31 cellular contexts compared by ENCODE assay signal in the genomic region with DNA sequence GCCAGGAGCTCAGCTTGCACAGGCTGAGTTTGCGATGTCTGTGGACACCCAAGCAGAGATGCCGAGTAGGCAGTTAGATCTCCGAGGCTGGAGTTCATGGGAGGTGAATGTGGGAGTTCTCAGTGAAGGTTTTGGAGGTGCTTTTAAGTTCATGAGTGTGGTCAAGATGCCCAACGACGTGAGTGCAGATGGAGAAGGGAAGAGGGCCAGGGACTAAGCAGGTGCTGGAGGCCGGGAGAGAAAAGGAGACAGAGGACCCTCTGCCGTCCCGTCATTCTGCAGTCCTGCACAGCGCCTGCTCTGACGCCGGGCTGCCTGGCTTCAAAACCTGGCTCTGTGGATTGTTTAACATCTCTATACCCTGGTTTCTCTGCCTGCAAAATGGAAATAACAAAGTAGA.
"Had no signal": no experiment of that assay in that cellular context is flagged by ENCODE, and none has a peak within 500 bp of the region (broad histone marks: within the 10 kb centered on the region; RNA-seq: fewer than 3 reads in every experiment).

No MANE protein-coding gene starts in this region.

- H3K36me3 Mint-ChIP-seq: activated naive CD8-positive, alpha-beta T cell had no signal

- H3K4me3 ChIP-seq: adrenal gland, ascending aorta, colonic mucosa, dorsolateral prefrontal cortex, esophagus squamous epithelium, gastroesophageal sphincter, stomach, suprapubic skin, tibial nerve had no signal

- ATAC-seq: gastroesophageal sphincter; left cardiac atrium; right cardiac atrium; stimulated activated memory B cell treated with anti-CD40 and anti-IgM and Interleukin-4, amounts not matched to agents 10 μg/mL and 1 μg/mL and 100 μg/mL, for 72 hours had no signal

- H3K27ac Mint-ChIP-seq: activated naive CD8-positive, alpha-beta T cell; activated T-cell treated with anti-CD3 and anti-CD28 coated beads, Interleukin-2, amount 50 U/mL, for 24 hours; stimulated activated memory B cell treated with anti-CD40 and anti-IgM and Interleukin-4, amounts not matched to agents 10 μg/mL and 1 μg/mL and 100 μg/mL, for 72 hours; T-helper 2 cell treated with Interferon-gamma antibody and Interleukin-4, amounts not matched to agents 5 μg/mL and 100 μg/mL, for 36 hours had no signal

- H3K27ac ChIP-seq: adrenal gland, ascending aorta, brain microvascular endothelial cell, colonic mucosa, dorsolateral prefrontal cortex, esophagus squamous epithelium, gastroesophageal sphincter, parathyroid adenoma, suprapubic skin, VCaP had no signal

- H3K9me3 Mint-ChIP-seq: activated T-cell treated with anti-CD3 and anti-CD28 coated beads, Interleukin-2, amount 50 U/mL, for 24 hours; activated T-helper 2 cell treated with anti-CD3 and anti-CD28 coated beads, Interferon-gamma antibody, Interleukin-2, Interleukin-4, amounts not matched to agents 10 μg/mL and 5 μg/mL and 100 μg/mL, durations not matched to agents 14 hours and 24 hours and 36 hours; stimulated activated memory B cell treated with anti-CD40 and anti-IgM and Interleukin-4, amounts not matched to agents 10 μg/mL and 1 μg/mL and 100 μg/mL, for 72 hours; T-helper 2 cell treated with Interferon-gamma antibody and Interleukin-4, amounts not matched to agents 5 μg/mL and 100 μg/mL, for 36 hours had no signal

- H3K79me2 ChIP-seq: parathyroid adenoma had no signal

- H3K9ac ChIP-seq: parathyroid adenoma had no signal

- H3K9me3 ChIP-seq: adrenal gland, ascending aorta, colonic mucosa, esophagus squamous epithelium, gastroesophageal sphincter, stomach, suprapubic skin, tibial nerve had no signal

- DNase-seq: activated CD4-positive, alpha-beta T cell treated with anti-CD3 and anti-CD28 coated beads for 1 hour; activated CD4-positive, alpha-beta T cell treated with anti-CD3 and anti-CD28 coated beads, Interleukin-2, amount 50 U/mL, for 1 hour; activated CD8-positive, alpha-beta memory T cell treated with anti-CD3 and anti-CD28 coated beads for 24 hours; activated CD8-positive, alpha-beta memory T cell treated with anti-CD3 and anti-CD28 coated beads, Interleukin-2, amount 50 U/mL, for 4 hours; activated naive CD4-positive, alpha-beta T cell; activated T-cell treated with anti-CD3 and anti-CD28 coated beads, Interleukin-2, amount 50 U/mL, for 24 hours; adrenal gland; brain microvascular endothelial cell; central memory CD4-positive, alpha-beta T cell; colonic mucosa; dorsolateral prefrontal cortex; esophagus squamous epithelium; head of caudate nucleus; hypothalamus; islet precursor cell; left cardiac atrium; nucleus accumbens; stimulated activated CD4-positive, alpha-beta T cell treated with anti-CD3 and anti-CD28 coated beads, Interleukin-12 subunit alpha, Interleukin-12 subunit beta, amount 100 ng/mL, for 4 hours; stimulated activated CD4-positive, alpha-beta T cell treated with anti-CD3 and anti-CD28 coated beads, Interleukin-1b, Interleukin-23, amount 100 ng/mL, for 48 hours; stomach had no signal

- H2AFZ ChIP-seq: parathyroid adenoma had no signal

- H3K27me3 Mint-ChIP-seq: activated naive CD8-positive, alpha-beta T cell; activated T-cell treated with anti-CD3 and anti-CD28 coated beads, Interleukin-2, amount 50 U/mL, for 24 hours; stimulated activated memory B cell treated with anti-CD40 and anti-IgM and Interleukin-4, amounts not matched to agents 10 μg/mL and 1 μg/mL and 100 μg/mL, for 72 hours had no signal

- H3K27me3 ChIP-seq: adrenal gland, ascending aorta, brain microvascular endothelial cell, colonic mucosa, dorsolateral prefrontal cortex, esophagus squamous epithelium, suprapubic skin, tibial nerve had no signal

- H3K4me3 Mint-ChIP-seq: activated naive CD8-positive, alpha-beta T cell; activated T-cell treated with anti-CD3 and anti-CD28 coated beads, Interleukin-2, amount 50 U/mL, for 24 hours; stimulated activated memory B cell treated with anti-CD40 and anti-IgM and Interleukin-4, amounts not matched to agents 10 μg/mL and 1 μg/mL and 100 μg/mL, for 72 hours; T-helper 2 cell treated with Interferon-gamma antibody and Interleukin-4, amounts not matched to agents 5 μg/mL and 100 μg/mL, for 36 hours had no signal

- H3K36me3 ChIP-seq: adrenal gland, ascending aorta, brain microvascular endothelial cell, colonic mucosa, gastroesophageal sphincter, suprapubic skin had no signal
